2 cellular contexts compared by ENCODE assay signal in genomic region chr13:50374517-50374916, GRCh38.
A peak's percentile ranks its signal among the peaks of the same experiment; 100 is the strongest.
TF ChIP-seq lines count a peak whose summit lies in the region.

No MANE protein-coding gene starts in this region.

TF ChIP-seq in A549, 52 proteins besides CTCF, POLR2A, EP300 and RAD21 (continued from another document):
- TF ChIP-seq MAFK (IDR thresholded peaks at IDR 0.05; ENCODE audit: partially characterized antibody) = peak; percentile 66

TF ChIP-seq in HepG2, 621 proteins besides CTCF, POLR2A, EP300 and RAD21 (continued from another document):
- TF ChIP-seq TERF1 (CRISPR knock-in tag; IDR thresholded peaks at IDR 0.05) (no peak), MAFK (conservative IDR thresholded peaks at IDR 0.05 in 1 of 2, IDR thresholded peaks at IDR 0.05 in 1 of 2; ENCODE audit: low read length in 2 of 2) (peak; percentile 85 to 93)
TF ChIP-seq in HepG2: peak in this region for 2.
